Comparison of ENCODE assay signal across 14 cellular contexts in the genomic region with DNA sequence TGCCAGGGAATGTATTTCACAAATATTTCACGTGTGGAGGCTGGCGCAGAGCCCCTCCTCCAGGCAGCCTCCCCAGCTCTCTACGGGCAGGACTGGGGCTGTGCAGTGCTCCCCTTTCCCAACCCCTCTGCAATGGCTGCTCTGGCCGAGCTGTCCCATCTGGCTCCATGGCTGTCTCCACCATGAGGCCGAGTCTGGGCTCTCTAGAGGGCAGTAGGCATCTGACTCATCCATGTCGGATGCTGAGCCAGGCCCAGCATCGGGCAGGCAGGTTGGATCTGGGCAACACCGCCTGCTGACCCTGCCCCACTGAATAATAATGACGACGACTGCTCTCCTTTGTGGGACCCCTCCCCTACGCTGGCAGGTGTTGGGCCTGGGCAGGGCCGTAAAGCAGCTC. TPM values are rescaled to one million over a fixed set of nuclear protein-coding genes. Genes with fewer than 3 reads are reported as not detected.
A peak's percentile ranks its signal among the peaks of the same experiment; 100 is the strongest.
DNase-seq lines count a peak whose midpoint lies in the region; ATAC-seq, FAIRE-seq and TF ChIP-seq lines count a peak whose summit lies in the region.
"Had no signal": no experiment of that assay in that cellular context is flagged by ENCODE, and none has a peak within 500 bp of the region (broad histone marks: within the 10 kb centered on the region; RNA-seq: fewer than 3 reads in every experiment).

No MANE protein-coding gene starts in this region.

- no peak overlapping the region for H3K23ac ChIP-seq in mesenchymal stem cell (ENCODE audit: low read length in 2 of 2)

- peak; percentile 60 for DNase-seq in AG20443 (ENCODE audit: low spot score)
- no peak for DNase-seq in HTR-8/SVneo (ENCODE audit: insufficient read length, low spot score)
- DNase-seq in astrocyte of the spinal cord (ENCODE audit: low read depth, low spot score), result peak; percentile 20
- peak; percentile 25 for DNase-seq in mesenchymal stem cell
- no peak for DNase-seq in NCI-H1105 (lab: John Stamatoyannopoulos, UW)
- DNase-seq in RCC 7860 (ENCODE audit: low spot score), result no peak
- no peak for DNase-seq in activated CD4-positive, CD25-positive, alpha-beta regulatory T cell treated with anti-CD3 and anti-CD28 coated beads, Interleukin-2, amount 50 U/mL, for 72 hours
- DNase-seq: activated naive CD4-positive, alpha-beta T cell; CD4-positive, alpha-beta memory T cell; T-helper 9 cell had no signal

- WGBS in mesenchymal stem cell, result 77% methylated on average over 12 of the region's 12 CpGs

- H4K91ac ChIP-seq in mesenchymal stem cell (ENCODE audit: low read length), result peak overlapping the region; percentile 66

- H2BK15ac ChIP-seq in mesenchymal stem cell (ENCODE audit: low read depth, poor library complexity, severe bottlenecking), result peak overlapping the region; percentile 55

- peak overlapping the region in 1 of 2 experiments; percentile 35 for H3K4ac ChIP-seq in mesenchymal stem cell (ENCODE audit: low read depth in 1 of 2, low read length in 2 of 2)

- no peak overlapping the region for H3K27ac ChIP-seq in mesenchymal stem cell (ENCODE audit: low read length, poor library complexity, severe bottlenecking)
- H3K27ac ChIP-seq: cardiac muscle cell, esophagus muscularis mucosa had no signal

- no peak overlapping the region for H3K9ac ChIP-seq in mesenchymal stem cell (ENCODE audit: low read length)

- no peaks in the 10 kb centered on the region for H3K79me1 ChIP-seq in mesenchymal stem cell (replicated peaks; ENCODE audit: low read length, poor library complexity, severe bottlenecking)

- ATAC-seq in GM19395 (IDR thresholded peaks at IDR 0.05; ENCODE audit: unreplicated experiment), result no peak
- ATAC-seq: stimulated activated effector memory CD8-positive, alpha-beta T cell treated with anti-CD3 and anti-CD28 coated beads, Interleukin-12 subunit alpha, Interleukin-12 subunit beta, amount 100 ng/mL, for 72 hours had no signal

- TF ChIP-seq CTCF in astrocyte of the spinal cord (IDR thresholded peaks at IDR 0.05; ENCODE audit: low read depth, low read length), result no peak

- peak; percentile 70 for FAIRE-seq in HTR-8/SVneo (lab: Jason Lieb, UNC)
- no peak for FAIRE-seq in RCC 7860 (lab: Jason Lieb, UNC)

- no peak overlapping the region for H2AK5ac ChIP-seq in mesenchymal stem cell (ENCODE audit: low read length, severe bottlenecking)

- peak overlapping the region; percentile 59 to 87 for H2BK12ac ChIP-seq in mesenchymal stem cell (ENCODE audit: low read length in 2 of 2)

- H3K14ac ChIP-seq in mesenchymal stem cell (ENCODE audit: low read length in 2 of 2), result peak overlapping the region in 1 of 2 experiments; percentile 35

- peak overlapping the region; percentile 5 for H4K8ac ChIP-seq in mesenchymal stem cell (ENCODE audit: low read length)

- H3K4me1 ChIP-seq in mesenchymal stem cell (ENCODE audit: control insufficient read depth, insufficient read depth, low read depth, low read length), result peaks cover 33% of the 10 kb centered on the region

- peaks cover 0 to 5% of the 10 kb centered on the region in 2 experiments for H3K27me3 ChIP-seq in mesenchymal stem cell (ENCODE audit: control insufficient read depth in 1 of 2, insufficient read depth in 1 of 2, low read length in 2 of 2)
- H3K27me3 ChIP-seq: cardiac muscle cell, esophagus muscularis mucosa had no signal

- H2BK5ac ChIP-seq in mesenchymal stem cell (ENCODE audit: low read depth, low read length, poor library complexity, severe bottlenecking), result no peak overlapping the region

- no peaks in the 10 kb centered on the region for H3K9me3 ChIP-seq in mesenchymal stem cell (ENCODE audit: control insufficient read depth, low read length)
- H3K9me3 ChIP-seq: esophagus muscularis mucosa had no signal

- no peaks in the 10 kb centered on the region for H3K36me3 ChIP-seq in mesenchymal stem cell (ENCODE audit: control insufficient read depth in 1 of 2, insufficient read depth in 2 of 2, low read depth in 1 of 2, low read length in 2 of 2)
- H3K36me3 ChIP-seq: cardiac muscle cell, esophagus muscularis mucosa had no signal

- H2BK120ac ChIP-seq in mesenchymal stem cell (ENCODE audit: low read depth, low read length), result peak overlapping the region; percentile 71

- H3K4me3 ChIP-seq in astrocyte of the spinal cord (ENCODE audit: low read depth, low read length) (no peak overlapping the region), mesenchymal stem cell (ENCODE audit: insufficient read depth in 1 of 2, low read depth in 1 of 2, low read length in 2 of 2) (no peak overlapping the region)
- H3K4me3 ChIP-seq: cardiac muscle cell, esophagus muscularis mucosa had no signal

- H2AFZ ChIP-seq in mesenchymal stem cell (ENCODE audit: low read depth, low read length), result no peak overlapping the region

- H3K18ac ChIP-seq in mesenchymal stem cell (ENCODE audit: low read depth in 1 of 2, low read length in 2 of 2), result peak overlapping the region in 1 of 2 experiments; percentile 70

- in situ Hi-C loops in astrocyte of the spinal cord (cut with HindIII; ENCODE audit: low sequenced_read_pairs), result no loop called here

- no peak overlapping the region for H3K4me2 ChIP-seq in mesenchymal stem cell (ENCODE audit: low read length, poor library complexity, severe bottlenecking)

RNA-seq across cellular contexts. Expression of a gene that starts 11.0 kb away (rescaled TPM):
- polyA plus RNA-seq in mesenchymal stem cell (2013, experiment 1 of 2), result 8.0 TPM
- polyA plus RNA-seq in mesenchymal stem cell (2013, experiment 2 of 2), result 7.6 TPM

RNA-seq across cellular contexts. Expression of a gene that starts 29.5 kb away (rescaled TPM):
- 0.06 TPM for polyA plus RNA-seq in mesenchymal stem cell (2013, experiment 1 of 2)
- polyA plus RNA-seq in mesenchymal stem cell (2013, experiment 2 of 2), result 0.04 TPM

Comparison
In these comparisons a context has a peak if more than half of its experiments do, and no peak if none do; other contexts are left out.
1. DNase-seq: peak in AG20443 (single experiment), astrocyte of the spinal cord (single experiment) and mesenchymal stem cell (single experiment); none in HTR-8/SVneo (single experiment), NCI-H1105 (single experiment), RCC 7860 (single experiment) and activated CD4-positive, CD25-positive, alpha-beta regulatory T cell treated with anti-CD3 and anti-CD28 coated beads, Interleukin-2, amount 50 U/mL, for 72 hours (single experiment).